Comparison of ENCODE assay signal across 26 cellular contexts in the genomic region with DNA sequence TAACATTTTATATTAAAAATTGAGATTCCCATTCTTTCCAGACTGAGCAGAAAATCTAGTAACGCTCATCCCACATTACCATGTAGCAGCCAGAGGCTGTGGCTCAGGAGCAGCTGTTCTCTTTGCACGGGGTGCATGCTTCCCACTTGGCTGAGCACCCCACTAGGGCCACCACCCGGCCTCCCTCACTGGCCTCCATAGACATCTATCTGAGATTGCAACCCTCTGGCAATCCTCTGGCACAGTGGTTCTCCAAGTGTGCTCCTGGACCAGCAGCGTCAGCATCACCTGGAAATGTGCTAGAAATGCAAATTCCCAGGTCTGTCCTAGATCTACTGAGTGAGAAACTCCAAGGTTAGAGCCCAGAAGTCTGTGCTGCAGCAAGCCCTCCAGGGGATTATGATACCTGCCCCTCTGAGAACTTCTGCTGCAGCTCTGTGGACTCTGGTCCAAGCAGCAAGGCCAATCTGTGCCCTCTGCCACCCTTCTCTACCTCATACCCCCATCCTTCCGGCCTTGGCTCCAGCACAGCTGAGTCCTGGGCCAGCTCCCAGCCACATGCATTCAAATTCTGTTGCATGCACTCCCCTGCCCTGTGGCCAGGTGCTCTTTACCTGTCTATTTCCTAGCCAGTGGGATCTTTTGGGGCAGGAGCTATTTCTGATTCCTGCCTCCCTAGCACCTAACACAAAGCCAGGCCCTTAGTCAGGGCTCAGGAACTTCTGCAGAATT.
"Had no signal": no experiment of that assay in that cellular context is flagged by ENCODE, and none has a peak within 500 bp of the region (broad histone marks: within the 10 kb centered on the region; RNA-seq: fewer than 3 reads in every experiment).

No MANE protein-coding gene starts in this region.

- H3K4me3 Mint-ChIP-seq: activated CD4-positive, alpha-beta memory T cell treated with anti-CD3 and anti-CD28 coated beads for 36 hours; activated CD4-positive, alpha-beta T cell treated with anti-CD3 and anti-CD28 coated beads, Interleukin-2, amount 10 ng/mL, durations not matched to agents 7 days and 5 days; activated naive CD8-positive, alpha-beta T cell treated with anti-CD3 and anti-CD28 coated beads, Interleukin-2, amount 10 ng/mL, durations not matched to agents 7 days and 5 days; activated T-cell treated with anti-CD3 and anti-CD28 coated beads, Interleukin-2, amount 50 U/mL, for 72 hours had no signal

- H3K9me3 ChIP-seq: adrenal gland, Peyer's patch, SJCRH30, SK-N-SH had no signal

- H3K27ac Mint-ChIP-seq: activated CD4-positive, alpha-beta memory T cell treated with anti-CD3 and anti-CD28 coated beads for 36 hours; activated CD4-positive, alpha-beta T cell treated with anti-CD3 and anti-CD28 coated beads, Interleukin-2, amount 10 ng/mL, durations not matched to agents 7 days and 5 days; activated naive CD8-positive, alpha-beta T cell treated with anti-CD3 and anti-CD28 coated beads, Interleukin-2, amount 10 ng/mL, durations not matched to agents 7 days and 5 days; activated T-cell treated with anti-CD3 and anti-CD28 coated beads, Interleukin-2, amount 50 U/mL, for 72 hours; activated T-helper 2 cell treated with anti-CD3 and anti-CD28 coated beads, Interferon-gamma antibody, Interleukin-2, Interleukin-4, amounts not matched to agents 10 μg/mL and 5 μg/mL and 100 μg/mL, durations not matched to agents 14 hours and 24 hours and 36 hours had no signal

- H3K4me2 ChIP-seq: SK-N-SH had no signal

- H3K9ac ChIP-seq: SK-N-SH had no signal

- H3K4me1 Mint-ChIP-seq: activated CD4-positive, alpha-beta T cell treated with anti-CD3 and anti-CD28 coated beads, Interleukin-2, amount 10 ng/mL, durations not matched to agents 7 days and 5 days; activated naive CD8-positive, alpha-beta T cell treated with anti-CD3 and anti-CD28 coated beads, Interleukin-2, amount 10 ng/mL, durations not matched to agents 7 days and 5 days had no signal

- H3K36me3 ChIP-seq: adrenal gland, Peyer's patch, SJCRH30 had no signal

- H3K4me1 ChIP-seq: adrenal gland, Peyer's patch, SJCRH30 had no signal

- H3K27me3 ChIP-seq: adrenal gland, Peyer's patch, SJCRH30 had no signal

- H3K4me3 ChIP-seq: adrenal gland, K562, Peyer's patch, SJCRH30 had no signal

- H3K27ac ChIP-seq: adrenal gland, Peyer's patch, RWPE1, SJCRH30 had no signal

- H3K9me3 Mint-ChIP-seq: activated CD4-positive, alpha-beta memory T cell treated with anti-CD3 and anti-CD28 coated beads for 36 hours; activated CD4-positive, alpha-beta T cell treated with anti-CD3 and anti-CD28 coated beads, Interleukin-2, amount 10 ng/mL, durations not matched to agents 7 days and 5 days; activated naive CD8-positive, alpha-beta T cell treated with anti-CD3 and anti-CD28 coated beads, Interleukin-2, amount 10 ng/mL, durations not matched to agents 7 days and 5 days; activated T-cell treated with anti-CD3 and anti-CD28 coated beads, Interleukin-2, amount 50 U/mL, for 72 hours; activated T-helper 2 cell treated with anti-CD3 and anti-CD28 coated beads, Interferon-gamma antibody, Interleukin-2, Interleukin-4, amounts not matched to agents 10 μg/mL and 5 μg/mL and 100 μg/mL, durations not matched to agents 14 hours and 24 hours and 36 hours had no signal

- H3K27me3 Mint-ChIP-seq: activated CD4-positive, alpha-beta memory T cell treated with anti-CD3 and anti-CD28 coated beads for 36 hours had no signal

- H3K36me3 Mint-ChIP-seq: activated CD4-positive, alpha-beta memory T cell treated with anti-CD3 and anti-CD28 coated beads for 36 hours; activated naive CD8-positive, alpha-beta T cell treated with anti-CD3 and anti-CD28 coated beads, Interleukin-2, amount 10 ng/mL, durations not matched to agents 7 days and 5 days had no signal

- DNase-seq: activated CD4-positive, alpha-beta memory T cell treated with anti-CD3 and anti-CD28 coated beads for 36 hours; activated CD4-positive, alpha-beta T cell treated with anti-CD3 and anti-CD28 coated beads for 1 hour; activated CD4-positive, alpha-beta T cell treated with anti-CD3 and anti-CD28 coated beads, Interleukin-2, amount 10 ng/mL, durations not matched to agents 7 days and 5 days; activated gamma-delta T cell treated with Interleukin-2 at 50 U/mL for 16 hours; activated naive CD4-positive, alpha-beta T cell treated with anti-CD3 and anti-CD28 coated beads, Interleukin-2, amount 50 U/mL, for 16 hours; activated naive CD8-positive, alpha-beta T cell treated with anti-CD3 and anti-CD28 coated beads, Interleukin-2, amount 10 ng/mL, durations not matched to agents 7 days and 5 days; activated T-cell treated with anti-CD3 and anti-CD28 coated beads, Interleukin-2, amount 50 U/mL, for 72 hours; anterior cingulate cortex; Karpas-422; NCI-H1105 treated with DMSO at 0.1 percent for 48 hours; NCI-H1436 treated with DMSO at 0.1 percent for 48 hours; NCI-H187; NCI-H2081; NCI-H510A treated with DMSO at 0.1 percent for 48 hours; NCI-H69; NK-92 treated with Interleukin-12 subunit alpha and Interleukin-12 subunit beta, amount 100 ng/mL, for 24 hours; OCI-M1; Peyer's patch; Right ventricle myocardium superior; SJCRH30; SK-N-SH; SW 1271 had no signal

- ATAC-seq: activated T-cell treated with anti-CD3 and anti-CD28 coated beads, Interleukin-2, amount 50 U/mL, for 72 hours; K562 had no signal
